8 cellular contexts compared by ENCODE assay signal in the genomic region with DNA sequence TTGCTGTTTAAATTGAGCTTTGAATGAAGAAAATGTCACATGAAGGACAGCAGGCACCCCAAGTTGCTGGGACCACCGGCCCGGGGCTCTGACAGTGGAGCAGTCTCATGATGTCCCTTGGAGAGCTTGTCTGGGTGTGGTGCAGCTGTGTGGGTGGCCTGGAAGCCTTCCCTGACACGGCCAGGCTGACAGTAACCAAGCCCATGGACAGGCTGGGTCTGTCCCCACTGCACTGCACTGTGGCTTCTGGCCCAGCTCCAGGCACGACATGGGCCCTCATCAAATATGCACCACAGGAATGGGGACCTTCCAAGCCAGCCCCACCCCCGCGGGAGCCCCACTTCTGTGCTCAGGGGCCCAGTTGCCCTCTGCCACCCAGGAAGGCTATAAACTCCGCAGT.
DNase-seq lines count a peak whose midpoint lies in the region; ATAC-seq, FAIRE-seq and TF ChIP-seq lines count a peak whose summit lies in the region.
"Not testable (repeated sequence)": the region's sequence is repeated elsewhere in the genome, so short reads cannot be mapped to it uniquely, and the experiment has no call there.

No MANE protein-coding gene starts in this region.

- H3K9me3 ChIP-seq in A549, heart right ventricle: not testable (repeated sequence)

- H3K27me3 Mint-ChIP-seq in activated B cell treated with CpG ODN at 0.5 μM for 24 hours, memory B cell: not testable (repeated sequence)

- not testable (repeated sequence) for FAIRE-seq in A549 (lab: Jason Lieb, UNC)

- TF ChIP-seq CTCF in A549 (IDR thresholded peaks at IDR 0.05); activated B cell treated with CpG ODN at 0.5 μM for 24 hours (IDR thresholded peaks at IDR 0.05); heart right ventricle (IDR thresholded peaks at IDR 0.05): not testable (repeated sequence)

- WGBS in A549 (ENCODE audit: missing lambda C conversion rate): no CpG with 5 or more reads among the region's 7 CpGs
- no CpG with 5 or more reads among the region's 7 CpGs for WGBS in heart right ventricle, 2 donors

- H3K4me1 Mint-ChIP-seq in activated B cell treated with CpG ODN at 0.5 μM for 24 hours, memory B cell: not testable (repeated sequence)

- not testable (repeated sequence) for H3K27ac Mint-ChIP-seq in activated B cell treated with CpG ODN at 0.5 μM for 24 hours, memory B cell

- intact Hi-C loops in activated B cell treated with CpG ODN at 0.5 μM for 24 hours (cut with micrococcal nuclease); heart right ventricle (cut with DNase I): not testable (repeated sequence)

- not testable (repeated sequence) for H3K27me3 ChIP-seq in heart right ventricle

- not testable (repeated sequence) for H3K4me3 ChIP-seq in A549, heart right ventricle

- TF ChIP-seq EP300 in A549 (IDR thresholded peaks at IDR 0.05): not testable (repeated sequence)

- H3K27ac ChIP-seq in A549, heart right ventricle: not testable (repeated sequence)

- CTCF ChIA-PET in A549 (lab: Yijun Ruan, JAX); activated B cell treated with CpG ODN at 0.5 μM for 24 hours (lab: Charles Lee): not testable (repeated sequence)

- H3K4me3 Mint-ChIP-seq in activated B cell treated with CpG ODN at 0.5 μM for 24 hours, memory B cell: not testable (repeated sequence)

- ATAC-seq in A549 (peak; percentile 54 to 55; a peak in 4 of 6 replicates), GM21360 (IDR thresholded peaks at IDR 0.05; ENCODE audit: unreplicated experiment) (peak; percentile 24), HG02588 (IDR thresholded peaks at IDR 0.05; ENCODE audit: unreplicated experiment) (peak; percentile 36), HG03108 (IDR thresholded peaks at IDR 0.05; ENCODE audit: unreplicated experiment) (peak; percentile 35), activated B cell treated with CpG ODN at 0.5 μM for 24 hours (ENCODE audit: low read depth) (peak; percentile 38), heart right ventricle (peak in 7 of 8 donors; percentile 23 to 61 (median 49)), memory B cell (ENCODE audit: low read depth) (peak; percentile 7)
- peak; percentile 27 for ATAC-seq in stimulated activated naive CD8-positive, alpha-beta T cell treated with anti-CD3 and anti-CD28 coated beads, Interleukin-15, Interleukin-2, amounts not matched to agents 100 U/mL and 50 U/mL, for 24 hours

- not testable (repeated sequence) for TF ChIP-seq RAD21 in A549 (conservative IDR thresholded peaks at IDR 0.05 in 1 of 2, IDR thresholded peaks at IDR 0.05 in 1 of 2)

- TF ChIP-seq POLR2A in A549 (IDR thresholded peaks at IDR 0.05; ENCODE audit: low read length): not testable (repeated sequence)

- not testable (repeated sequence) for DNase-seq in A549 (ENCODE audit: low read depth in 1 of 2, low spot score in 1 of 2); activated B cell treated with CpG ODN at 0.5 μM for 24 hours; heart right ventricle; memory B cell (ENCODE audit: low spot score in 2 of 2); stimulated activated naive CD8-positive, alpha-beta T cell treated with anti-CD3 and anti-CD28 coated beads, Interleukin-15, Interleukin-2, amounts not matched to agents 100 U/mL and 50 U/mL, for 24 hours

- POLR2A ChIA-PET in A549 (lab: Yijun Ruan, JAX); activated B cell treated with CpG ODN at 0.5 μM for 24 hours (lab: Charles Lee): not testable (repeated sequence)

- not testable (repeated sequence) for H3K36me3 ChIP-seq in heart right ventricle

- not testable (repeated sequence) for H3K4me2 ChIP-seq in A549

- not testable (repeated sequence) for H3K36me3 Mint-ChIP-seq in activated B cell treated with CpG ODN at 0.5 μM for 24 hours (ENCODE audit: low read depth); memory B cell

- H3K9me3 Mint-ChIP-seq in activated B cell treated with CpG ODN at 0.5 μM for 24 hours, memory B cell: not testable (repeated sequence)

- H3K4me1 ChIP-seq in A549, heart right ventricle: not testable (repeated sequence)
